Comparison of ENCODE assay signal across 11 cellular contexts in the genomic region with DNA sequence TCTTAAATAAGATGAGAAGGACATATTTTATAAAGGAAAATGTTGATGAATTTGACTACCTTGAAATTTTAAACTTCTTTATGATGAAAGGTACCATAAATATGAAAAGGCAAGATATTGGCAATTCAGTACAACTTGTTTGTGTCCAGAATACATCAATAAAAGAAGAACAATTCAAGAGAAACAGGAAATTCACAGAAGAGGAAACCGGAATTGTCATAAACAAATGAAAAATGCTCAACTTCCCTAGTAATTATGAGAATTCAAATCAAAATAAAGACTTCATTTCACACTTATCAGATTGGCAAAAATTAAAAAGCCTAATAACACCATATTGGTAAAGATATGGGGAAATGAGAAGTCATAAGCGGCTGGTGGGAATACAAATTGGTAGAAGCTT. TPM values are rescaled to one million over a fixed set of nuclear protein-coding genes. Genes with fewer than 3 reads are reported as not detected.
DNase-seq lines count a peak whose midpoint lies in the region; ATAC-seq and TF ChIP-seq lines count a peak whose summit lies in the region.
"Had no signal": no experiment of that assay in that cellular context is flagged by ENCODE, and none has a peak within 500 bp of the region (broad histone marks: within the 10 kb centered on the region; RNA-seq: fewer than 3 reads in every experiment).

No MANE protein-coding gene starts in this region.

- H3K9me3 ChIP-seq in mesenchymal stem cell (ENCODE audit: control insufficient read depth, low read length), result no peaks in the 10 kb centered on the region
- H3K9me3 ChIP-seq in vagina, result no peaks in the 10 kb centered on the region

- H2BK12ac ChIP-seq in mesenchymal stem cell (ENCODE audit: low read length in 2 of 2), result no peak overlapping the region

- no peak overlapping the region for H3K23ac ChIP-seq in mesenchymal stem cell (ENCODE audit: low read length in 2 of 2)

- H2BK15ac ChIP-seq in mesenchymal stem cell (ENCODE audit: low read depth, poor library complexity, severe bottlenecking), result no peak overlapping the region

- no peak for DNase-seq in stimulated activated naive CD8-positive, alpha-beta T cell treated with anti-CD3 and anti-CD28 coated beads, Interleukin-15, amount 100 ng/mL, for 72 hours
- no peak for DNase-seq in activated T-helper 1 cell treated with anti-CD3 and anti-CD28 coated beads, Interleukin-12 subunit alpha, Interleukin-12 subunit beta, Interleukin-2, Interleukin-4 antibody, amounts not matched to agents 30 ng/mL and 10 ng/mL and 1 ng/mL, durations not matched to agents 14 hours and 24 hours and 36 hours (ENCODE audit: low spot score)
- DNase-seq in mesenchymal stem cell (no peak), vagina (ENCODE audit: extremely low spot score in 2 of 2) (no peak), pons (ENCODE audit: low spot score) (no peak), GM13977 (ENCODE audit: low spot score) (no peak)
- DNase-seq: brain microvascular endothelial cell, erythroblast, H7 had no signal

- H2BK5ac ChIP-seq in mesenchymal stem cell (ENCODE audit: low read depth, low read length, poor library complexity, severe bottlenecking), result no peak overlapping the region

- no peak for ATAC-seq in stimulated activated naive CD8-positive, alpha-beta T cell treated with anti-CD3 and anti-CD28 coated beads, Interleukin-15, amount 100 ng/mL, for 72 hours
- no peak for ATAC-seq in GM21737 (IDR thresholded peaks at IDR 0.05; ENCODE audit: unreplicated experiment)

- no peak overlapping the region for H3K4me2 ChIP-seq in mesenchymal stem cell (ENCODE audit: low read length, poor library complexity, severe bottlenecking)

- no peak for TF ChIP-seq POLR2A in vagina (IDR thresholded peaks at IDR 0.05)

- in situ Hi-C loops in GM13977 (cut with MboI; ENCODE audit: low pct_unique_long_range_greater_than_20kb, low sequenced_read_pairs, unreplicated experiment), result loop anchor here (10.0 kb wide), 1 partner anchor 113 kb away; no protein-coding TSS in a partner anchor

- H3K36me3 ChIP-seq in mesenchymal stem cell (ENCODE audit: control insufficient read depth in 1 of 2, insufficient read depth in 2 of 2, low read depth in 1 of 2, low read length in 2 of 2), result peaks cover 0 to 4% of the 10 kb centered on the region in 2 experiments
- H3K36me3 ChIP-seq in vagina, result no peaks in the 10 kb centered on the region
- H3K36me3 ChIP-seq: brain microvascular endothelial cell had no signal

- no peaks in the 10 kb centered on the region for H3K27me3 Mint-ChIP-seq in stimulated activated naive CD8-positive, alpha-beta T cell treated with anti-CD3 and anti-CD28 coated beads, Interleukin-15, Interleukin-2, amounts not matched to agents 100 ng/mL and 50 ng/mL, for 24 hours
- H3K27me3 Mint-ChIP-seq in stimulated activated naive CD8-positive, alpha-beta T cell treated with anti-CD3 and anti-CD28 coated beads, Interleukin-15, amount 100 ng/mL, for 72 hours, result peaks cover 20% of the 10 kb centered on the region
- no peaks in the 10 kb centered on the region for H3K27me3 Mint-ChIP-seq in activated T-helper 1 cell treated with anti-CD3 and anti-CD28 coated beads, Interleukin-12 subunit alpha, Interleukin-12 subunit beta, Interleukin-2, Interleukin-4 antibody, amounts not matched to agents 30 ng/mL and 10 ng/mL and 1 ng/mL, durations not matched to agents 14 hours and 24 hours and 36 hours (ENCODE audit: insufficient read depth)

- no peaks in the 10 kb centered on the region for H3K36me3 Mint-ChIP-seq in stimulated activated naive CD8-positive, alpha-beta T cell treated with anti-CD3 and anti-CD28 coated beads, Interleukin-15, Interleukin-2, amounts not matched to agents 100 ng/mL and 50 ng/mL, for 24 hours (ENCODE audit: low read depth)
- H3K36me3 Mint-ChIP-seq in activated T-helper 1 cell treated with anti-CD3 and anti-CD28 coated beads, Interleukin-12 subunit alpha, Interleukin-12 subunit beta, Interleukin-2, Interleukin-4 antibody, amounts not matched to agents 30 ng/mL and 10 ng/mL and 1 ng/mL, durations not matched to agents 14 hours and 24 hours and 36 hours (ENCODE audit: low read depth), result no peaks in the 10 kb centered on the region

- no peak overlapping the region for H3K14ac ChIP-seq in mesenchymal stem cell (ENCODE audit: low read length in 2 of 2)

- no CpG with 5 or more reads among the region's 2 CpGs for WGBS in mesenchymal stem cell

- no peak overlapping the region for H3K27ac Mint-ChIP-seq in stimulated activated naive CD8-positive, alpha-beta T cell treated with anti-CD3 and anti-CD28 coated beads, Interleukin-15, Interleukin-2, amounts not matched to agents 100 ng/mL and 50 ng/mL, for 24 hours
- no peak overlapping the region for H3K27ac Mint-ChIP-seq in stimulated activated naive CD8-positive, alpha-beta T cell treated with anti-CD3 and anti-CD28 coated beads, Interleukin-15, amount 100 ng/mL, for 72 hours
- H3K27ac Mint-ChIP-seq in activated T-helper 1 cell treated with anti-CD3 and anti-CD28 coated beads, Interleukin-12 subunit alpha, Interleukin-12 subunit beta, Interleukin-2, Interleukin-4 antibody, amounts not matched to agents 30 ng/mL and 10 ng/mL and 1 ng/mL, durations not matched to agents 14 hours and 24 hours and 36 hours, result peak overlapping the region; percentile 36

- H3K4me1 ChIP-seq in mesenchymal stem cell (ENCODE audit: control insufficient read depth, insufficient read depth, low read depth, low read length), result peaks cover 9% of the 10 kb centered on the region
- peaks cover 15% of the 10 kb centered on the region for H3K4me1 ChIP-seq in vagina

- H2BK120ac ChIP-seq in mesenchymal stem cell (ENCODE audit: low read depth, low read length), result no peak overlapping the region

- no peak overlapping the region for H2AFZ ChIP-seq in mesenchymal stem cell (ENCODE audit: low read depth, low read length)

- intact Hi-C loops in activated T-helper 1 cell treated with anti-CD3 and anti-CD28 coated beads, Interleukin-12 subunit alpha, Interleukin-12 subunit beta, Interleukin-2, Interleukin-4 antibody, amounts not matched to agents 30 ng/mL and 10 ng/mL and 1 ng/mL, durations not matched to agents 14 hours and 24 hours and 36 hours (cut with micrococcal nuclease), result loop anchor here (5.0 kb wide), 1 partner anchor 459 kb away; no protein-coding TSS in a partner anchor
- intact Hi-C loops in vagina (cut with DNase I), result no loop called here

- peak overlapping the region; percentile 81 for H3K9ac ChIP-seq in mesenchymal stem cell (ENCODE audit: low read length)

- peaks cover 34% of the 10 kb centered on the region for H3K4me1 Mint-ChIP-seq in stimulated activated naive CD8-positive, alpha-beta T cell treated with anti-CD3 and anti-CD28 coated beads, Interleukin-15, Interleukin-2, amounts not matched to agents 100 ng/mL and 50 ng/mL, for 24 hours (ENCODE audit: low read depth)
- peaks cover 27% of the 10 kb centered on the region for H3K4me1 Mint-ChIP-seq in stimulated activated naive CD8-positive, alpha-beta T cell treated with anti-CD3 and anti-CD28 coated beads, Interleukin-15, amount 100 ng/mL, for 72 hours
- peaks cover 29% of the 10 kb centered on the region for H3K4me1 Mint-ChIP-seq in activated T-helper 1 cell treated with anti-CD3 and anti-CD28 coated beads, Interleukin-12 subunit alpha, Interleukin-12 subunit beta, Interleukin-2, Interleukin-4 antibody, amounts not matched to agents 30 ng/mL and 10 ng/mL and 1 ng/mL, durations not matched to agents 14 hours and 24 hours and 36 hours (ENCODE audit: low read depth)

- no peak overlapping the region for H4K91ac ChIP-seq in mesenchymal stem cell (ENCODE audit: low read length)

- no peaks in the 10 kb centered on the region for H3K79me1 ChIP-seq in mesenchymal stem cell (replicated peaks; ENCODE audit: low read length, poor library complexity, severe bottlenecking)

- no peak overlapping the region for H3K18ac ChIP-seq in mesenchymal stem cell (ENCODE audit: low read depth in 1 of 2, low read length in 2 of 2)

- no peak overlapping the region for H3K27ac ChIP-seq in mesenchymal stem cell (ENCODE audit: low read length, poor library complexity, severe bottlenecking)
- H3K27ac ChIP-seq in vagina, result peak overlapping the region; percentile 95

- no peaks in the 10 kb centered on the region for H3K9me3 Mint-ChIP-seq in stimulated activated naive CD8-positive, alpha-beta T cell treated with anti-CD3 and anti-CD28 coated beads, Interleukin-15, Interleukin-2, amounts not matched to agents 100 ng/mL and 50 ng/mL, for 24 hours
- no peaks in the 10 kb centered on the region for H3K9me3 Mint-ChIP-seq in stimulated activated naive CD8-positive, alpha-beta T cell treated with anti-CD3 and anti-CD28 coated beads, Interleukin-15, amount 100 ng/mL, for 72 hours
- no peaks in the 10 kb centered on the region for H3K9me3 Mint-ChIP-seq in activated T-helper 1 cell treated with anti-CD3 and anti-CD28 coated beads, Interleukin-12 subunit alpha, Interleukin-12 subunit beta, Interleukin-2, Interleukin-4 antibody, amounts not matched to agents 30 ng/mL and 10 ng/mL and 1 ng/mL, durations not matched to agents 14 hours and 24 hours and 36 hours

- H2AK5ac ChIP-seq in mesenchymal stem cell (ENCODE audit: low read length, severe bottlenecking), result no peak overlapping the region

- H3K27me3 ChIP-seq in mesenchymal stem cell (ENCODE audit: control insufficient read depth in 1 of 2, insufficient read depth in 1 of 2, low read length in 2 of 2) (no peaks in the 10 kb centered on the region), vagina (no peaks in the 10 kb centered on the region)
- H3K27me3 ChIP-seq: brain microvascular endothelial cell had no signal

- H3K4me3 Mint-ChIP-seq in stimulated activated naive CD8-positive, alpha-beta T cell treated with anti-CD3 and anti-CD28 coated beads, Interleukin-15, Interleukin-2, amounts not matched to agents 100 ng/mL and 50 ng/mL, for 24 hours, result peak overlapping the region; percentile 63
- H3K4me3 Mint-ChIP-seq in stimulated activated naive CD8-positive, alpha-beta T cell treated with anti-CD3 and anti-CD28 coated beads, Interleukin-15, amount 100 ng/mL, for 72 hours, result peak overlapping the region in 1 of 2 donors; percentile 65
- H3K4me3 Mint-ChIP-seq in activated T-helper 1 cell treated with anti-CD3 and anti-CD28 coated beads, Interleukin-12 subunit alpha, Interleukin-12 subunit beta, Interleukin-2, Interleukin-4 antibody, amounts not matched to agents 30 ng/mL and 10 ng/mL and 1 ng/mL, durations not matched to agents 14 hours and 24 hours and 36 hours, result peak overlapping the region; percentile 66

- TF ChIP-seq CTCF in vagina (IDR thresholded peaks at IDR 0.05) (no peak), GM13977 (IDR thresholded peaks at IDR 0.05; ENCODE audit: extremely low read depth, insufficient read depth, missing control alignments) (no peak)

- H3K4me3 ChIP-seq in mesenchymal stem cell (ENCODE audit: insufficient read depth in 1 of 2, low read depth in 1 of 2, low read length in 2 of 2) (peak overlapping the region in 1 of 2 experiments; percentile 64), vagina (peak overlapping the region in 1 of 2 donors; percentile 41)

- no peak overlapping the region for H4K8ac ChIP-seq in mesenchymal stem cell (ENCODE audit: low read length)

- H3K4ac ChIP-seq in mesenchymal stem cell (ENCODE audit: low read depth in 1 of 2, low read length in 2 of 2), result no peak overlapping the region

RNA-seq across cellular contexts. Expression of a gene that starts 54.3 kb away (rescaled TPM):
- 90.3 and 102 TPM in 2 replicates for total RNA-seq in activated T-helper 1 cell treated with anti-CD3 and anti-CD28 coated beads, Interleukin-12 subunit alpha, Interleukin-12 subunit beta, Interleukin-2, Interleukin-4 antibody, amounts not matched to agents 30 ng/mL and 10 ng/mL and 1 ng/mL, durations not matched to agents 14 hours and 24 hours and 36 hours
- 72.2 TPM for polyA plus RNA-seq in mesenchymal stem cell (2013, experiment 1 of 2)
- 74.8 TPM for polyA plus RNA-seq in mesenchymal stem cell (2013, experiment 2 of 2)
- 158 TPM for total RNA-seq in vagina
